ENCODE assay signal across 8 cellular contexts in the genomic region with DNA sequence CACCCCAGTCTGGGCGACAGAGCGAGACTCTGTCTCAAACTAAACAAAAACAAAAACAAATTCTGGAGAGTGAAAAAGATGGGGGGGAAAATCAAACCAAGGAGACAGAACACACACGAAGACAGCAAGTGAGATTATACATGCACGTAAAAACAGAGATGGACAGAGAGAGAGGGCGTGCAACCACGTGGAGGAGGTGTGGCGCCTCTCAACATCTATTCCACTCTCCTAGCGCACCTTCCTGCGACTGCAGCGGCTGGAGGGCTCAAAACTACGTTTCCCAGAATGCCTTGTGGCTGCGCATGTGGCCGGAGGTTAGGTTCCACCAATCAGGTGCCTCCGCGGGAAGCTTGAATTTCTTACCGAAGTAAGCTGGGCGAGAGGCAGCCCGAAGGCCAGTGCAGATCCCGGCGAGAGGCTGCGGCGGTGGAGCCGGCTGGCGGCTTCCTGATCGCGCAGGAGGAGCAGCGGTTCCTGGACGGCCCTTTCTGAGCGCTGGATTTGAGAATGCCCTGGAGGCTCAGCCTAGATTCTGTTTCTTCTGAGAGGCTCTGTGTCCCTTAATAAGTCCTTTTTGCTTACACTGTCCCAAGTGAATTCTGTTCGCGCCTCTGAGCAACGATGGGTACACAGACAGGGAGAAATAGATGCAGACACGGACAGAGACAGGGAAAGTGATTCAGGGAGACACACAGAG. TPM values are rescaled to one million over a fixed set of nuclear protein-coding genes. Genes with fewer than 3 reads are reported as not detected.
A peak's percentile ranks its signal among the peaks of the same experiment; 100 is the strongest.
DNase-seq lines count a peak whose midpoint lies in the region; ATAC-seq, FAIRE-seq and TF ChIP-seq lines count a peak whose summit lies in the region.

No MANE protein-coding gene starts in this region.

- peak; percentile 73 for TF ChIP-seq POLR2A in GM12892 (IDR thresholded peaks at IDR 0.05; ENCODE audit: low read depth, low read length)

- no peak for ATAC-seq in GM19351 (IDR thresholded peaks at IDR 0.05; ENCODE audit: unreplicated experiment)

- DNase-seq in GM12892 (ENCODE audit: insufficient read length) (peak; percentile 98), HPDE6-E6E7 (ENCODE audit: extremely low spot score) (peak; percentile 99), NCI-H774 (lab: John Stamatoyannopoulos, UW) (peak; percentile 93), lung microvascular endothelial cell (ENCODE audit: low read depth in 2 of 2) (peak; percentile 91 to 95)
- peak; percentile 71 to 81 for DNase-seq in activated CD4-positive, alpha-beta T cell treated with anti-CD3 and anti-CD28 coated beads, Interleukin-2, amount 50 U/mL, for 24 hours (ENCODE audit: low read depth in 1 of 2, low spot score in 1 of 2)
- DNase-seq in effector CD8-positive, alpha-beta T cell (lab: John Stamatoyannopoulos, UW) = peak; percentile 81
- DNase-seq in stimulated activated CD8-positive, alpha-beta memory T cell treated with anti-CD3 and anti-CD28 coated beads, Interleukin-15, amount 100 ng/mL, for 1 hour (ENCODE audit: low read depth) = peak; percentile 72

- peak; percentile 98 for FAIRE-seq in GM12892 (lab: Jason Lieb, UNC)

RNA-seq across cellular contexts. Expression of a gene that starts 13.1 kb away (rescaled TPM):
- not detected for polyA plus RNA-seq in GM12892 (2012; ENCODE audit: missing spikeins)
- not detected in 2 replicates for total RNA-seq in lung microvascular endothelial cell

RNA-seq across cellular contexts. Expression of a gene that starts 25.3 kb away (rescaled TPM):
- polyA plus RNA-seq in GM12892 (2012; ENCODE audit: missing spikeins) = 1.7 TPM
- 0.87 and 1.2 TPM in 2 replicates for total RNA-seq in lung microvascular endothelial cell

RNA-seq across cellular contexts. Expression of a gene that starts 41.8 kb away (rescaled TPM):
- polyA plus RNA-seq in GM12892 (2012; ENCODE audit: missing spikeins) = 1.3 TPM
- 13.1 and 20.0 TPM in 2 replicates for total RNA-seq in lung microvascular endothelial cell

RNA-seq across cellular contexts. Expression of a gene that starts 46.0 kb away (rescaled TPM):
- not detected for polyA plus RNA-seq in GM12892 (2012; ENCODE audit: missing spikeins)
- total RNA-seq in lung microvascular endothelial cell = 3.7 and 6.2 TPM in 2 replicates
